Comparison of ENCODE assay signal across 8 cellular contexts in the genomic region with DNA sequence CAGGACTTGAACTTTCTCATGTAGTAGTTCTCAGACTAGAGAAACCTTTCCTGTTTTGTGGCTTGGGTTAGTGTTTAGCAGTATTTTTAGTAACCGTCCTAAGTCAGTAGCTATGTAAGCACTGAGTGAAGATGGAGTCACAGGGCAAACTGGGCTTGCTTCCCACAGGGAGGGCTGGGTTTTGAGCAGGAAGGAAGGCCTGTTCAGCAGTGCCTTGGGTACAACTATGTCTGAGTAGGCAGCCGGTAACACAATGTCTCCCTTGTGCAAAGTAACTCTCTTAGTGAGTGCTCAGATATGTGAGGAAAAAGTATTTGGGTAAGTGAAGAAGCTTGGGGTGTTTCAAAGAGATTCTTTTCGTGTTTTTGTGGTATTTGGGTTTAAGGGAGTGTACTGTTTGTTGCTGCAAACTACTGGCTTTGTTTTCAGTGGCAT.
DNase-seq lines count a peak whose midpoint lies in the region; ATAC-seq and TF ChIP-seq lines count a peak whose summit lies in the region.

No MANE protein-coding gene starts in this region.

- no peaks in the 10 kb centered on the region for H3K4me1 ChIP-seq in HEK293 (ENCODE audit: control insufficient read depth, insufficient read depth, low read length)
- H3K4me1 ChIP-seq in mesenchymal stem cell (ENCODE audit: control insufficient read depth, insufficient read depth, low read depth, low read length) = peaks cover 5% of the 10 kb centered on the region

- H2BK5ac ChIP-seq in mesenchymal stem cell (ENCODE audit: low read depth, low read length, poor library complexity, severe bottlenecking) = no peak overlapping the region

- peaks cover 5% of the 10 kb centered on the region for H3K9me3 Mint-ChIP-seq in CD4-positive, alpha-beta T cell
- no peaks in the 10 kb centered on the region for H3K9me3 Mint-ChIP-seq in endothelial cell (ENCODE audit: unreplicated experiment)

- no peak overlapping the region for H3K27ac ChIP-seq in CD4-positive, alpha-beta T cell (ENCODE audit: low read depth, low read length)
- H3K27ac ChIP-seq in HEK293 (ENCODE audit: extremely low read depth, low read depth, low read length) (no peak overlapping the region), mesenchymal stem cell (ENCODE audit: low read length, poor library complexity, severe bottlenecking) (peak overlapping the region; percentile 89), temporal lobe (ENCODE audit: low read depth, low read length) (peak overlapping the region; percentile 72)

- no peak overlapping the region for H2AFZ ChIP-seq in mesenchymal stem cell (ENCODE audit: low read depth, low read length)

- no peak overlapping the region for H3K4ac ChIP-seq in mesenchymal stem cell (ENCODE audit: low read depth in 1 of 2, low read length in 2 of 2)

- no peak overlapping the region for H3K23ac ChIP-seq in mesenchymal stem cell (ENCODE audit: low read length in 2 of 2)

- H3K14ac ChIP-seq in mesenchymal stem cell (ENCODE audit: low read length in 2 of 2) = no peak overlapping the region

- 33% methylated on average over 3 of the region's 3 CpGs for WGBS in mesenchymal stem cell

- peaks cover 10% of the 10 kb centered on the region for H3K9me3 ChIP-seq in CD4-positive, alpha-beta T cell (ENCODE audit: control insufficient read depth, low read length)
- H3K9me3 ChIP-seq in HEK293 (ENCODE audit: control insufficient read depth, insufficient read depth, low read depth, low read length) (no peaks in the 10 kb centered on the region), mesenchymal stem cell (ENCODE audit: control insufficient read depth, low read length) (peaks cover 5% of the 10 kb centered on the region)

- intact Hi-C loops in CD4-positive, alpha-beta T cell (cut with DNase I, micrococcal nuclease) = no loop called here

- peak; percentile 78 for ATAC-seq in CD4-positive, alpha-beta T cell (ENCODE audit: poor library complexity)
- ATAC-seq in SK-N-SH treated with all-trans-retinoic acid at 6 μM for 48 hours = peak; percentile 100
- ATAC-seq in GM19397 (IDR thresholded peaks at IDR 0.05; ENCODE audit: unreplicated experiment) = no peak

- peak overlapping the region; percentile 78 for H3K27ac Mint-ChIP-seq in CD4-positive, alpha-beta T cell
- peak overlapping the region; percentile 88 for H3K27ac Mint-ChIP-seq in endothelial cell (ENCODE audit: unreplicated experiment)

- POLR2A ChIA-PET in CD4-positive, alpha-beta T cell (lab: Charles Lee) = no interaction called here
- POLR2A ChIA-PET in HEK293 (lab: Yijun Ruan, JAX) = no interaction called here

- peak overlapping the region in 1 of 2 experiments; percentile 47 for H3K18ac ChIP-seq in mesenchymal stem cell (ENCODE audit: low read depth in 1 of 2, low read length in 2 of 2)

- H2AK5ac ChIP-seq in mesenchymal stem cell (ENCODE audit: low read length, severe bottlenecking) = no peak overlapping the region

- peak overlapping the region; percentile 93 for H3K9ac ChIP-seq in mesenchymal stem cell (ENCODE audit: low read length)

- H3K4me3 ChIP-seq in HEK293 (ENCODE audit: low read depth, low read length) (no peak overlapping the region), mesenchymal stem cell (ENCODE audit: insufficient read depth in 1 of 2, low read depth in 1 of 2, low read length in 2 of 2) (peak overlapping the region in 1 of 2 experiments; percentile 68)

- peak in 1 of 10 experiments; percentile 5 for DNase-seq in CD4-positive, alpha-beta T cell
- peak; percentile 32 for DNase-seq in endothelial cell (ENCODE audit: low spot score)
- DNase-seq in mesenchymal stem cell = peak; percentile 96
- no peak for DNase-seq in D341Med (ENCODE audit: low spot score)

- H3K4me1 Mint-ChIP-seq in CD4-positive, alpha-beta T cell (ENCODE audit: low read depth) = peaks cover 72% of the 10 kb centered on the region
- peaks cover 16% of the 10 kb centered on the region for H3K4me1 Mint-ChIP-seq in endothelial cell (ENCODE audit: unreplicated experiment)

- H3K36me3 ChIP-seq in HEK293 (ENCODE audit: control insufficient read depth in 2 of 2, insufficient read depth in 1 of 2, low read length in 2 of 2) (peaks cover 0 to 4% of the 10 kb centered on the region in 2 experiments; a peak in 1 of 3 replicates), mesenchymal stem cell (ENCODE audit: control insufficient read depth in 1 of 2, insufficient read depth in 2 of 2, low read depth in 1 of 2, low read length in 2 of 2) (peaks cover 0 to 35% of the 10 kb centered on the region in 2 experiments)

- CTCF ChIA-PET in CD4-positive, alpha-beta T cell (lab: Charles Lee) = interaction anchor here (1.7 kb wide), 1 partner anchor 50 kb away, joined by 3 read pairs; no protein-coding TSS in a partner anchor
- CTCF ChIA-PET in HEK293 (lab: Yijun Ruan, JAX) = interaction anchor here (0.7 to 1.7 kb wide), 4 partner anchors 50 to 114 kb away, joined by 3 to 8 read pairs (median 5); no protein-coding TSS in a partner anchor

- H2BK120ac ChIP-seq in mesenchymal stem cell (ENCODE audit: low read depth, low read length) = no peak overlapping the region

- H2BK12ac ChIP-seq in mesenchymal stem cell (ENCODE audit: low read length in 2 of 2) = no peak overlapping the region

- no peak for TF ChIP-seq CTCF in CD4-positive, alpha-beta T cell (IDR thresholded peaks at IDR 0.05)
- TF ChIP-seq CTCF in HEK293 (tag by site-specific recombination; IDR thresholded peaks at IDR 0.05) (no peak), endothelial cell (IDR thresholded peaks at IDR 0.05; ENCODE audit: unreplicated experiment) (no peak)

- H3K4me2 ChIP-seq in mesenchymal stem cell (ENCODE audit: low read length, poor library complexity, severe bottlenecking) = peak overlapping the region; percentile 23

- H3K27me3 ChIP-seq in CD4-positive, alpha-beta T cell (ENCODE audit: control insufficient read depth, insufficient read depth, low read length) = no peaks in the 10 kb centered on the region
- no peaks in the 10 kb centered on the region for H3K27me3 ChIP-seq in mesenchymal stem cell (ENCODE audit: control insufficient read depth in 1 of 2, insufficient read depth in 1 of 2, low read length in 2 of 2)

- peaks cover 24% of the 10 kb centered on the region for H3K79me1 ChIP-seq in mesenchymal stem cell (replicated peaks; ENCODE audit: low read length, poor library complexity, severe bottlenecking)

- peak overlapping the region; percentile 46 for H3K4me3 Mint-ChIP-seq in CD4-positive, alpha-beta T cell
- H3K4me3 Mint-ChIP-seq in endothelial cell (ENCODE audit: unreplicated experiment) = no peak overlapping the region

- peaks cover 69% of the 10 kb centered on the region for H3K36me3 Mint-ChIP-seq in CD4-positive, alpha-beta T cell (ENCODE audit: low read depth)
- H3K36me3 Mint-ChIP-seq in endothelial cell (ENCODE audit: low read depth, unreplicated experiment) = peaks cover 20% of the 10 kb centered on the region

- no peak overlapping the region for H4K91ac ChIP-seq in mesenchymal stem cell (ENCODE audit: low read length)

- H3K27me3 Mint-ChIP-seq in CD4-positive, alpha-beta T cell = no peaks in the 10 kb centered on the region
- no peaks in the 10 kb centered on the region for H3K27me3 Mint-ChIP-seq in endothelial cell (ENCODE audit: unreplicated experiment)

- no peak overlapping the region for H4K8ac ChIP-seq in mesenchymal stem cell (ENCODE audit: low read length)

- no peak overlapping the region for H2BK15ac ChIP-seq in mesenchymal stem cell (ENCODE audit: low read depth, poor library complexity, severe bottlenecking)

TF ChIP-seq in HEK293, 187 proteins besides CTCF, POLR2A, EP300 and RAD21 (continues in another document):
- TF ChIP-seq ZNF600 (tag by site-specific recombination; IDR thresholded peaks at IDR 0.05) = 0 out of 2 replicates have a peak, but pooled peaks have one; percentile 21
- TF ChIP-seq ZNF521 (tag by site-specific recombination; IDR thresholded peaks at IDR 0.05) = no peak
- 0 out of 2 replicates have a peak, but pooled peaks have one; percentile 46 for TF ChIP-seq ZNF660 (tag by site-specific recombination; IDR thresholded peaks at IDR 0.05)
- TF ChIP-seq ZNF121 (tag by site-specific recombination; IDR thresholded peaks at IDR 0.05) = no peak

TF ChIP-seq in SK-N-SH treated with all-trans-retinoic acid at 6 μM for 48 hours, 23 proteins besides CTCF, POLR2A, EP300 and RAD21:
- TF ChIP-seq, protein P1, sequence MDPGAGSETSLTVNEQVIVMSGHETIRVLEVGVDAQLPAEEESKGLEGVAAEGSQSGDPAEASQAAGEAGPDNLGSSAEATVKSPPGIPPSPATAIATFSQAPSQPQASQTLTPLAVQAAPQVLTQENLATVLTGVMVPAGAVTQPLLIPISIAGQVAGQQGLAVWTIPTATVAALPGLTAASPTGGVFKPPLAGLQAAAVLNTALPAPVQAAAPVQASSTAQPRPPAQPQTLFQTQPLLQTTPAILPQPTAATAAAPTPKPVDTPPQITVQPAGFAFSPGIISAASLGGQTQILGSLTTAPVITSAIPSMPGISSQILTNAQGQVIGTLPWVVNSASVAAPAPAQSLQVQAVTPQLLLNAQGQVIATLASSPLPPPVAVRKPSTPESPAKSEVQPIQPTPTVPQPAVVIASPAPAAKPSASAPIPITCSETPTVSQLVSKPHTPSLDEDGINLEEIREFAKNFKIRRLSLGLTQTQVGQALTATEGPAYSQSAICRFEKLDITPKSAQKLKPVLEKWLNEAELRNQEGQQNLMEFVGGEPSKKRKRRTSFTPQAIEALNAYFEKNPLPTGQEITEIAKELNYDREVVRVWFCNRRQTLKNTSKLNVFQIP (CRISPR knock-in tag; IDR thresholded peaks at IDR 0.05; ENCODE audit: borderline replicate concordance, low read depth) = no peak
- TF ChIP-seq PPARA (CRISPR knock-in tag; IDR thresholded peaks at IDR 0.05; ENCODE audit: borderline replicate concordance) = no peak
- 0 out of 2 replicates have a peak, but pooled peaks have one; percentile 50 for TF ChIP-seq ZFP3 (CRISPR knock-in tag; IDR thresholded peaks at IDR 0.05)
- TF ChIP-seq, protein P2, sequence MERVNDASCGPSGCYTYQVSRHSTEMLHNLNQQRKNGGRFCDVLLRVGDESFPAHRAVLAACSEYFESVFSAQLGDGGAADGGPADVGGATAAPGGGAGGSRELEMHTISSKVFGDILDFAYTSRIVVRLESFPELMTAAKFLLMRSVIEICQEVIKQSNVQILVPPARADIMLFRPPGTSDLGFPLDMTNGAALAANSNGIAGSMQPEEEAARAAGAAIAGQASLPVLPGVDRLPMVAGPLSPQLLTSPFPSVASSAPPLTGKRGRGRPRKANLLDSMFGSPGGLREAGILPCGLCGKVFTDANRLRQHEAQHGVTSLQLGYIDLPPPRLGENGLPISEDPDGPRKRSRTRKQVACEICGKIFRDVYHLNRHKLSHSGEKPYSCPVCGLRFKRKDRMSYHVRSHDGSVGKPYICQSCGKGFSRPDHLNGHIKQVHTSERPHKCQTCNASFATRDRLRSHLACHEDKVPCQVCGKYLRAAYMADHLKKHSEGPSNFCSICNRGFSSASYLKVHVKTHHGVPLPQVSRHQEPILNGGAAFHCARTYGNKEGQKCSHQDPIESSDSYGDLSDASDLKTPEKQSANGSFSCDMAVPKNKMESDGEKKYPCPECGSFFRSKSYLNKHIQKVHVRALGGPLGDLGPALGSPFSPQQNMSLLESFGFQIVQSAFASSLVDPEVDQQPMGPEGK (CRISPR knock-in tag; IDR thresholded peaks at IDR 0.05; ENCODE audit: borderline replicate concordance) = no peak
- TF ChIP-seq BACH2 (CRISPR knock-in tag; IDR thresholded peaks at IDR 0.05; ENCODE audit: borderline replicate concordance) = no peak
TF ChIP-seq in SK-N-SH treated with all-trans-retinoic acid at 6 μM for 48 hours: peak in this region for 1.

Comparison
In these comparisons a context has a peak if more than half of its experiments do, and no peak if none do; other contexts are left out.
1. H3K27ac ChIP-seq: peak in mesenchymal stem cell (single experiment) and temporal lobe (single experiment); none in CD4-positive, alpha-beta T cell (single experiment) and HEK293 (single experiment).